ENCODE assay signal across 12 cellular contexts in genomic region chr19:10007811-10008211, GRCh38. TPM values are rescaled to one million over a fixed set of nuclear protein-coding genes. Genes with fewer than 3 reads are reported as not detected.
DNase-seq lines count a peak whose midpoint lies in the region; ATAC-seq and TF ChIP-seq lines count a peak whose summit lies in the region.
"Had no signal": no experiment of that assay in that cellular context is flagged by ENCODE, and none has a peak within 500 bp of the region (broad histone marks: within the 10 kb centered on the region; RNA-seq: fewer than 3 reads in every experiment).

No MANE protein-coding gene starts in this region.

- H3K14ac ChIP-seq in mesenchymal stem cell (ENCODE audit: low read length in 2 of 2) = no peak overlapping the region

- WGBS in mesenchymal stem cell = 24% methylated on average over 6 of the region's 6 CpGs
- WGBS in testis, 2 donors = 29 to 30% methylated on average over 6 of the region's 6 CpGs

- H4K91ac ChIP-seq in mesenchymal stem cell (ENCODE audit: low read length) = no peak overlapping the region

- H3K4me3 Mint-ChIP-seq in CD4-positive, alpha-beta memory T cell = peak overlapping the region in 4 of 8 donors; percentile 29 to 69 (median 41)

- peaks cover 0 to 4% of the 10 kb centered on the region in 2 donors for H3K36me3 Mint-ChIP-seq in CD4-positive, alpha-beta memory T cell

- intact Hi-C loops in testis (cut with DNase I; ENCODE audit: low total_unique reads) = loop anchor here (10.0 kb wide), 1 partner anchor 73 kb away; the partner anchor contains the start of gene OLFM2
- intact Hi-C loops in CD4-positive, alpha-beta memory T cell (cut with micrococcal nuclease) = no loop called here

- H3K27me3 ChIP-seq in mesenchymal stem cell (ENCODE audit: control insufficient read depth in 1 of 2, insufficient read depth in 1 of 2, low read length in 2 of 2) (peaks cover 3 to 40% of the 10 kb centered on the region in 2 experiments), testis (no peaks in the 10 kb centered on the region)
- H3K27me3 ChIP-seq in CD4-positive, alpha-beta memory T cell (ENCODE audit: insufficient read depth, low read length) = peaks cover 20% of the 10 kb centered on the region

- no peak overlapping the region for H2BK120ac ChIP-seq in mesenchymal stem cell (ENCODE audit: low read depth, low read length)

- H4K8ac ChIP-seq in mesenchymal stem cell (ENCODE audit: low read length) = no peak overlapping the region

- no peak for TF ChIP-seq CTCF in testis (IDR thresholded peaks at IDR 0.05)

- no peak overlapping the region for H2AFZ ChIP-seq in mesenchymal stem cell (ENCODE audit: low read depth, low read length)

- peaks cover 18 to 55% (median 41%) of the 10 kb centered on the region in 4 donors for H3K4me1 Mint-ChIP-seq in CD4-positive, alpha-beta memory T cell

- H3K4me3 ChIP-seq in mesenchymal stem cell (ENCODE audit: insufficient read depth in 1 of 2, low read depth in 1 of 2, low read length in 2 of 2) (peak overlapping the region in 1 of 2 experiments; percentile 48), testis (no peak overlapping the region)
- H3K4me3 ChIP-seq in CD4-positive, alpha-beta memory T cell (ENCODE audit: low read length in 2 of 2) = no peak overlapping the region

- no peak for TF ChIP-seq POLR2A in testis (IDR thresholded peaks at IDR 0.05)

- H3K27ac ChIP-seq in cingulate gyrus (ENCODE audit: low read depth, low read length) (peak overlapping the region; percentile 41), mesenchymal stem cell (ENCODE audit: low read length, poor library complexity, severe bottlenecking) (no peak overlapping the region), testis (peak overlapping the region; percentile 10 to 84)
- no peak overlapping the region for H3K27ac ChIP-seq in CD4-positive, alpha-beta memory T cell (ENCODE audit: low read depth, low read length)

- H2BK12ac ChIP-seq in mesenchymal stem cell (ENCODE audit: low read length in 2 of 2) = no peak overlapping the region

- H3K9me3 ChIP-seq in mesenchymal stem cell (ENCODE audit: control insufficient read depth, low read length) (no peaks in the 10 kb centered on the region), testis (no peaks in the 10 kb centered on the region)
- H3K9me3 ChIP-seq in CD4-positive, alpha-beta memory T cell (ENCODE audit: control insufficient read depth in 1 of 2, low read length in 2 of 2) = no peaks in the 10 kb centered on the region

- no peak overlapping the region for H2BK5ac ChIP-seq in mesenchymal stem cell (ENCODE audit: low read depth, low read length, poor library complexity, severe bottlenecking)

- H3K79me1 ChIP-seq in mesenchymal stem cell (replicated peaks; ENCODE audit: low read length, poor library complexity, severe bottlenecking) = no peaks in the 10 kb centered on the region

- H3K9me3 Mint-ChIP-seq in CD4-positive, alpha-beta memory T cell = peaks cover 0 to 9% (median under 1%) of the 10 kb centered on the region in 8 donors

- H3K4ac ChIP-seq in mesenchymal stem cell (ENCODE audit: low read depth in 1 of 2, low read length in 2 of 2) = no peak overlapping the region

- DNase-seq in HCEC 1CT (peak; percentile 36), mesenchymal stem cell (peak; percentile 84), testis (peak; percentile 34), KG1 (lab: John Stamatoyannopoulos, UW) (no peak), DMS53 (lab: John Stamatoyannopoulos, UW) (no peak)
- DNase-seq in CD4-positive, alpha-beta memory T cell = no peak
- DNase-seq: activated gamma-delta T cell, OCI-M1 had no signal

- H3K23ac ChIP-seq in mesenchymal stem cell (ENCODE audit: low read length in 2 of 2) = no peak overlapping the region

- POLR2A ChIA-PET in CD4-positive, alpha-beta memory T cell (lab: Charles Lee; ENCODE audit: partially characterized antibody) = no interaction called here

- H3K4me2 ChIP-seq in mesenchymal stem cell (ENCODE audit: low read length, poor library complexity, severe bottlenecking) = no peak overlapping the region

- ATAC-seq in HG02610 (IDR thresholded peaks at IDR 0.05; ENCODE audit: unreplicated experiment) = no peak
- ATAC-seq: left colon had no signal

- CTCF ChIA-PET in CD4-positive, alpha-beta memory T cell (lab: Charles Lee; ENCODE audit: partially characterized antibody) = no interaction called here

- H2AK5ac ChIP-seq in mesenchymal stem cell (ENCODE audit: low read length, severe bottlenecking) = no peak overlapping the region

- no peak overlapping the region for H2BK15ac ChIP-seq in mesenchymal stem cell (ENCODE audit: low read depth, poor library complexity, severe bottlenecking)

- peaks cover 38 to 46% of the 10 kb centered on the region in 2 donors for H3K27me3 Mint-ChIP-seq in CD4-positive, alpha-beta memory T cell

- peak overlapping the region in 1 of 7 donors; percentile 60 for H3K27ac Mint-ChIP-seq in CD4-positive, alpha-beta memory T cell

- H3K4me1 ChIP-seq in mesenchymal stem cell (ENCODE audit: control insufficient read depth, insufficient read depth, low read depth, low read length) (peaks cover 25% of the 10 kb centered on the region), testis (peaks cover 44% of the 10 kb centered on the region)
- H3K4me1 ChIP-seq in CD4-positive, alpha-beta memory T cell (ENCODE audit: insufficient read depth, low read length) = peaks cover 55% of the 10 kb centered on the region

- H3K36me3 ChIP-seq in mesenchymal stem cell (ENCODE audit: control insufficient read depth in 1 of 2, insufficient read depth in 2 of 2, low read depth in 1 of 2, low read length in 2 of 2) (peaks cover 0 to 24% of the 10 kb centered on the region in 2 experiments), testis (ENCODE audit: low read depth, missing control alignments) (no peaks in the 10 kb centered on the region)
- H3K36me3 ChIP-seq in CD4-positive, alpha-beta memory T cell (ENCODE audit: insufficient read depth, low read length) = no peaks in the 10 kb centered on the region

- no peak overlapping the region for H3K9ac ChIP-seq in mesenchymal stem cell (ENCODE audit: low read length)

- H3K18ac ChIP-seq in mesenchymal stem cell (ENCODE audit: low read depth in 1 of 2, low read length in 2 of 2) = no peak overlapping the region

RNA-seq across cellular contexts. Expression of gene COL5A3, which starts 2.5 kb away (rescaled TPM):
- polyA plus RNA-seq in mesenchymal stem cell (2013, experiment 1 of 2) = 4.7 TPM
- polyA plus RNA-seq in mesenchymal stem cell (2013, experiment 2 of 2) = 4.2 TPM
- total RNA-seq in testis = 1 to 10 TPM; 5.5 to 7.0 TPM
- 7.6 TPM for polyA plus RNA-seq in testis (ENCODE audit: insufficient read depth, low read depth, low replicate concordance)
- 1 to 10 TPM; 3.5 to 4.3 TPM for total RNA-seq in CD4-positive, alpha-beta memory T cell
- under 1 TPM; 0.07 to 0.45 TPM for polyA plus RNA-seq in CD4-positive, alpha-beta memory T cell
- total RNA-seq: G401 had no signal

RNA-seq across cellular contexts. Expression of gene RDH8, which starts 5.5 kb away (rescaled TPM):
- polyA plus RNA-seq in mesenchymal stem cell (2013, experiment 1 of 2) = not detected
- polyA plus RNA-seq in mesenchymal stem cell (2013, experiment 2 of 2) = not detected
- 1 to 10 TPM in 1 of 2 donors, not detected in 1; 1.7 TPM for total RNA-seq in testis
- polyA plus RNA-seq in testis (ENCODE audit: insufficient read depth, low read depth, low replicate concordance) = 3.7 TPM
- total RNA-seq in CD4-positive, alpha-beta memory T cell = not detected
- not detected for polyA plus RNA-seq in CD4-positive, alpha-beta memory T cell
- total RNA-seq: G401, left colon had no signal

Comparison
In these comparisons a context has a peak if more than half of its experiments do, and no peak if none do; other contexts are left out.
1. DNase-seq: peak in HCEC 1CT (single experiment), mesenchymal stem cell (single experiment) and testis (single experiment); none in KG1 (single experiment), DMS53 (single experiment) and CD4-positive, alpha-beta memory T cell (0 of 5).
2. H3K27ac ChIP-seq: peak in cingulate gyrus (single experiment) and testis (2 of 2); none in mesenchymal stem cell (single experiment) and CD4-positive, alpha-beta memory T cell (single experiment).